In the genomic region with DNA sequence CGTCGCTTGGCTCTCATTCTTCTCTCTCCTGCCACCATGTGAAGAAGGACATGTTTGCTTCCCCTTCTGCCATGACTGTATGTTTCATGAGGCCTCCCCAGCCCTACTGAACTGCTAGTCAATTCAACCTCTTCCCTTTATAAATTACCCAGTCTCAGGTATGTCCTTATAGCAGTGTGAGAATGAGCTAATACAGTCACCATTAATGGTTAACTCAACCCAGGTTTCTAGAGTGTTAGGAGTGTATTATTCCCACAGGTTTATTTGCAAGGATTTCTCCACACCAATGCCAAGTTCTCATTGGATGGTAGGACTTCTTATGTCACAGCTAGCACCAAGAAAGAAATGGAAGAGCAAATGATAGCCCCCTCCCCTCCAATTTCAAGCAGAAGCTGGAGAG, we compare ENCODE assay signal across 33 cellular contexts.
"Had no signal": no experiment of that assay in that cellular context is flagged by ENCODE, and none has a peak within 500 bp of the region (broad histone marks: within the 10 kb centered on the region; RNA-seq: fewer than 3 reads in every experiment).

No MANE protein-coding gene starts in this region.

- DNase-seq: Karpas-422, Kasumi-1, KG1, MG63, MM.1S, MV-4-11, NCI-H1048, NCI-H1092, NCI-H1092 treated with DMSO at 0.1 percent for 48 hours, NCI-H1105, NCI-H1105 treated with DMSO at 0.1 percent for 48 hours, NCI-H1417, NCI-H1417 treated with DMSO at 0.1 percent for 48 hours, NCI-H1436, NCI-H1436 treated with DMSO at 0.1 percent for 48 hours, NCI-H146, NCI-H1694, NCI-H1694 treated with DMSO at 0.1 percent for 48 hours, NCI-H187, NCI-H187 treated with DMSO at 0.1 percent for 48 hours, NCI-H1930, NCI-H2029, NCI-H2029 treated with DMSO at 0.1 percent for 48 hours, NCI-H2081, NCI-H2081 treated with DMSO at 0.1 percent for 48 hours, NCI-H2107, NCI-H2171, NCI-H2171 treated with DMSO at 0.1 percent for 48 hours, NCI-H2227 treated with DMSO at 0.1 percent for 48 hours, NCI-H226, NCI-H345, NCI-H446, NCI-H446 treated with DMSO at 0.1 percent for 48 hours had no signal
